ENCODE assay signal across 3 cellular contexts in genomic region chr10:132282667-132283603, GRCh38.
TF ChIP-seq lines count a peak whose summit lies in the region.

No MANE protein-coding gene starts in this region.

TF ChIP-seq in SK-N-SH, 30 proteins besides CTCF, POLR2A, EP300 and RAD21 (continued from another document):
- TF ChIP-seq TEAD4 (IDR thresholded peaks at IDR 0.05; ENCODE audit: borderline replicate concordance, insufficient read depth) (no peak), FOXM1 (IDR thresholded peaks at IDR 0.05; ENCODE audit: low read depth) (no peak), CHD2 (IDR thresholded peaks at IDR 0.05; ENCODE audit: low read length, partially characterized antibody) (no peak), MAX (IDR thresholded peaks at IDR 0.05; ENCODE audit: low read depth) (no peak), FOSL2 (IDR thresholded peaks at IDR 0.05; ENCODE audit: borderline replicate concordance, low read depth) (no peak), RFX5 (IDR thresholded peaks at IDR 0.05; ENCODE audit: low read length) (no peak), NFIC (IDR thresholded peaks at IDR 0.05; ENCODE audit: borderline replicate concordance) (no peak), TCF12 (IDR thresholded peaks at IDR 0.05) (no peak), YY1 (IDR thresholded peaks at IDR 0.05; ENCODE audit: low read depth) (no peak), ELF1 (IDR thresholded peaks at IDR 0.05) (no peak), MEF2A (IDR thresholded peaks at IDR 0.05; ENCODE audit: borderline replicate concordance, low read depth) (no peak), RCOR1 (IDR thresholded peaks at IDR 0.05; ENCODE audit: low read length) (no peak), MXI1 (IDR thresholded peaks at IDR 0.05; ENCODE audit: low read depth, low read length) (no peak)
- TF ChIP-seq, protein P1, sequence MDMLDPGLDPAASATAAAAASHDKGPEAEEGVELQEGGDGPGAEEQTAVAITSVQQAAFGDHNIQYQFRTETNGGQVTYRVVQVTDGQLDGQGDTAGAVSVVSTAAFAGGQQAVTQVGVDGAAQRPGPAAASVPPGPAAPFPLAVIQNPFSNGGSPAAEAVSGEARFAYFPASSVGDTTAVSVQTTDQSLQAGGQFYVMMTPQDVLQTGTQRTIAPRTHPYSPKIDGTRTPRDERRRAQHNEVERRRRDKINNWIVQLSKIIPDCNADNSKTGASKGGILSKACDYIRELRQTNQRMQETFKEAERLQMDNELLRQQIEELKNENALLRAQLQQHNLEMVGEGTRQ (IDR thresholded peaks at IDR 0.05; ENCODE audit: borderline replicate concordance, low read depth, low read length), result no peak
- TF ChIP-seq, protein P2, sequence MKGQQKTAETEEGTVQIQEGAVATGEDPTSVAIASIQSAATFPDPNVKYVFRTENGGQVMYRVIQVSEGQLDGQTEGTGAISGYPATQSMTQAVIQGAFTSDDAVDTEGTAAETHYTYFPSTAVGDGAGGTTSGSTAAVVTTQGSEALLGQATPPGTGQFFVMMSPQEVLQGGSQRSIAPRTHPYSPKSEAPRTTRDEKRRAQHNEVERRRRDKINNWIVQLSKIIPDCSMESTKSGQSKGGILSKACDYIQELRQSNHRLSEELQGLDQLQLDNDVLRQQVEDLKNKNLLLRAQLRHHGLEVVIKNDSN (IDR thresholded peaks at IDR 0.05; ENCODE audit: borderline replicate concordance, low read depth), result no peak
- TF ChIP-seq, protein P3, sequence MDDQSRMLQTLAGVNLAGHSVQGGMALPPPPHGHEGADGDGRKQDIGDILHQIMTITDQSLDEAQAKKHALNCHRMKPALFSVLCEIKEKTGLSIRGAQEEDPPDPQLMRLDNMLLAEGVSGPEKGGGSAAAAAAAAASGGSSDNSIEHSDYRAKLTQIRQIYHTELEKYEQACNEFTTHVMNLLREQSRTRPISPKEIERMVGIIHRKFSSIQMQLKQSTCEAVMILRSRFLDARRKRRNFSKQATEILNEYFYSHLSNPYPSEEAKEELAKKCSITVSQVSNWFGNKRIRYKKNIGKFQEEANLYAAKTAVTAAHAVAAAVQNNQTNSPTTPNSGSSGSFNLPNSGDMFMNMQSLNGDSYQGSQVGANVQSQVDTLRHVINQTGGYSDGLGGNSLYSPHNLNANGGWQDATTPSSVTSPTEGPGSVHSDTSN (IDR thresholded peaks at IDR 0.05), result no peak
- TF ChIP-seq, protein P4, sequence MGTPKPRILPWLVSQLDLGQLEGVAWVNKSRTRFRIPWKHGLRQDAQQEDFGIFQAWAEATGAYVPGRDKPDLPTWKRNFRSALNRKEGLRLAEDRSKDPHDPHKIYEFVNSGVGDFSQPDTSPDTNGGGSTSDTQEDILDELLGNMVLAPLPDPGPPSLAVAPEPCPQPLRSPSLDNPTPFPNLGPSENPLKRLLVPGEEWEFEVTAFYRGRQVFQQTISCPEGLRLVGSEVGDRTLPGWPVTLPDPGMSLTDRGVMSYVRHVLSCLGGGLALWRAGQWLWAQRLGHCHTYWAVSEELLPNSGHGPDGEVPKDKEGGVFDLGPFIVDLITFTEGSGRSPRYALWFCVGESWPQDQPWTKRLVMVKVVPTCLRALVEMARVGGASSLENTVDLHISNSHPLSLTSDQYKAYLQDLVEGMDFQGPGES (IDR thresholded peaks at IDR 0.05; ENCODE audit: low read depth, low read length), result no peak
TF ChIP-seq in SK-N-SH: peak in this region for 0.

TF ChIP-seq in SK-N-SH treated with all-trans-retinoic acid at 6 μM for 48 hours, 23 proteins besides CTCF, POLR2A, EP300 and RAD21 (continued from another document):
- TF ChIP-seq GLIS3 (CRISPR knock-in tag; IDR thresholded peaks at IDR 0.05) (no peak), TSHZ2 (CRISPR knock-in tag; IDR thresholded peaks at IDR 0.05) (no peak), TCF4 (CRISPR knock-in tag; IDR thresholded peaks at IDR 0.05; ENCODE audit: borderline replicate concordance) (no peak), PPARA (CRISPR knock-in tag; IDR thresholded peaks at IDR 0.05; ENCODE audit: borderline replicate concordance) (no peak), ISL1 (CRISPR knock-in tag; IDR thresholded peaks at IDR 0.05) (no peak), ZC3H10 (CRISPR knock-in tag; IDR thresholded peaks at IDR 0.05) (no peak), ESRRG (CRISPR knock-in tag; IDR thresholded peaks at IDR 0.05) (no peak), ZFP3 (CRISPR knock-in tag; IDR thresholded peaks at IDR 0.05) (no peak), ZNF70 (CRISPR knock-in tag; IDR thresholded peaks at IDR 0.05) (no peak), CSDC2 (CRISPR knock-in tag; IDR thresholded peaks at IDR 0.05) (no peak), POU6F1 (CRISPR knock-in tag; IDR thresholded peaks at IDR 0.05; ENCODE audit: borderline replicate concordance, low read depth) (no peak)
- TF ChIP-seq, protein P5, sequence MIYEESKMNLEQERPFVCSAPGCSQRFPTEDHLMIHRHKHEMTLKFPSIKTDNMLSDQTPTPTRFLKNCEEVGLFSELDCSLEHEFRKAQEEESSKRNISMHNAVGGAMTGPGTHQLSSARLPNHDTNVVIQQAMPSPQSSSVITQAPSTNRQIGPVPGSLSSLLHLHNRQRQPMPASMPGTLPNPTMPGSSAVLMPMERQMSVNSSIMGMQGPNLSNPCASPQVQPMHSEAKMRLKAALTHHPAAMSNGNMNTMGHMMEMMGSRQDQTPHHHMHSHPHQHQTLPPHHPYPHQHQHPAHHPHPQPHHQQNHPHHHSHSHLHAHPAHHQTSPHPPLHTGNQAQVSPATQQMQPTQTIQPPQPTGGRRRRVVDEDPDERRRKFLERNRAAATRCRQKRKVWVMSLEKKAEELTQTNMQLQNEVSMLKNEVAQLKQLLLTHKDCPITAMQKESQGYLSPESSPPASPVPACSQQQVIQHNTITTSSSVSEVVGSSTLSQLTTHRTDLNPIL (CRISPR knock-in tag; IDR thresholded peaks at IDR 0.05; ENCODE audit: low read depth), result no peak

TF ChIP-seq in WTC11, 78 proteins besides CTCF, POLR2A, EP300 and RAD21:
- TF ChIP-seq, protein P1 (CRISPR knock-in tag; IDR thresholded peaks at IDR 0.05), result no peak
- TF ChIP-seq ZNF425 (CRISPR knock-in tag; conservative IDR thresholded peaks at IDR 0.05) (no peak), FOXP4 (CRISPR knock-in tag; IDR thresholded peaks at IDR 0.05) (no peak), EMX1 (CRISPR knock-in tag; IDR thresholded peaks at IDR 0.05) (no peak), HMGXB4 (CRISPR knock-in tag; IDR thresholded peaks at IDR 0.05) (no peak), NFYB (CRISPR knock-in tag; conservative IDR thresholded peaks at IDR 0.05; ENCODE audit: low read depth) (no peak), SMAD4 (CRISPR knock-in tag; IDR thresholded peaks at IDR 0.05) (no peak), FOXP1 (CRISPR knock-in tag; IDR thresholded peaks at IDR 0.05; ENCODE audit: borderline replicate concordance) (no peak), SOX15 (CRISPR knock-in tag; IDR thresholded peaks at IDR 0.05) (no peak), JAZF1 (CRISPR knock-in tag; IDR thresholded peaks at IDR 0.05) (no peak), MYBL2 (CRISPR knock-in tag; IDR thresholded peaks at IDR 0.05) (no peak), ZNF396 (CRISPR knock-in tag; IDR thresholded peaks at IDR 0.05; ENCODE audit: borderline replicate concordance) (no peak), ZNF232 (CRISPR knock-in tag; IDR thresholded peaks at IDR 0.05) (no peak), NFATC4 (CRISPR knock-in tag; IDR thresholded peaks at IDR 0.05) (no peak)
- TF ChIP-seq, protein P2 (CRISPR knock-in tag; IDR thresholded peaks at IDR 0.05), result no peak
- TF ChIP-seq, protein P6, sequence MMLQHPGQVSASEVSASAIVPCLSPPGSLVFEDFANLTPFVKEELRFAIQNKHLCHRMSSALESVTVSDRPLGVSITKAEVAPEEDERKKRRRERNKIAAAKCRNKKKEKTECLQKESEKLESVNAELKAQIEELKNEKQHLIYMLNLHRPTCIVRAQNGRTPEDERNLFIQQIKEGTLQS (CRISPR knock-in tag; conservative IDR thresholded peaks at IDR 0.05), result no peak
